9 cellular contexts compared by ENCODE assay signal in the genomic region with DNA sequence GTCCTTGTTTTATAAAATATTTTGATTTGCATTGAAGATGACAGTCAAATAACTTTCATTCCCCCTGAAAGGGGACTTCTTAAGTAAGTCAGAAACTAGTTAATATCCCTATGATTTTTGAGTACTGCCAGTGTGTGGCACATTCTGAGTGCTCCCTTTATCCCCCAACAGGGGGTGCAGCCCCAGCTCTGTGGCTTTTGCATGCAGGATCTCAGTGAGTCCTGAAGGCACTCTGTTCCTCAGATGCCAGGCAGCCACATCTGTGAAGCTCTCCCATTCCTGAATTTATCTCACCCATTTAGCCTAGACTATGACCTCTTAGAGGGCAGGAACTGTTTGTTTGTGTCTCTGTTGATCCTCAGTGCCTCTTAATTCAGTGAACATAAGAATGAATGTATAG.
DNase-seq lines count a peak whose midpoint lies in the region; ATAC-seq and TF ChIP-seq lines count a peak whose summit lies in the region.
"Had no signal": no experiment of that assay in that cellular context is flagged by ENCODE, and none has a peak within 500 bp of the region (broad histone marks: within the 10 kb centered on the region; RNA-seq: fewer than 3 reads in every experiment).

No MANE protein-coding gene starts in this region.

- DNase-seq in activated gamma-delta T cell treated with anti-CD3 and anti-CD28 coated beads, Interleukin-2, amount 50 U/mL, for 16 hours (ENCODE audit: low read depth), result peak; percentile 0
- DNase-seq in activated gamma-delta T cell (lab: John Stamatoyannopoulos, UW) (no peak), NCI-H1694 (lab: John Stamatoyannopoulos, UW) (peak; percentile 8), epithelial cell of proximal tubule (ENCODE audit: low read depth) (no peak), NCI-H128 (lab: John Stamatoyannopoulos, UW; ENCODE audit: unreplicated experiment) (no peak)
- DNase-seq in stimulated activated naive CD8-positive, alpha-beta T cell treated with anti-CD3 and anti-CD28 coated beads, Interleukin-15, Interleukin-2, amounts not matched to agents 100 U/mL and 50 U/mL, for 24 hours, result peak; percentile 4

- peak; percentile 53 for TF ChIP-seq CTCF in epithelial cell of proximal tubule (conservative IDR thresholded peaks at IDR 0.05; ENCODE audit: low read depth, low read length)

- no peak for ATAC-seq in stimulated activated naive CD8-positive, alpha-beta T cell treated with anti-CD3 and anti-CD28 coated beads, Interleukin-15, Interleukin-2, amounts not matched to agents 100 U/mL and 50 U/mL, for 24 hours
- ATAC-seq in GM21737 (IDR thresholded peaks at IDR 0.05; ENCODE audit: unreplicated experiment) (no peak), HG02840 (IDR thresholded peaks at IDR 0.05; ENCODE audit: low FRiP score, unreplicated experiment) (no peak)
- ATAC-seq: naive thymus-derived CD8-positive, alpha-beta T cell had no signal

- no peak overlapping the region for H3K4me3 ChIP-seq in epithelial cell of proximal tubule (ENCODE audit: low read depth, low read length)

Comparison
In these comparisons a context has a peak if more than half of its experiments do, and no peak if none do; other contexts are left out.
1. DNase-seq: peak in activated gamma-delta T cell treated with anti-CD3 and anti-CD28 coated beads, Interleukin-2, amount 50 U/mL, for 16 hours (single experiment), NCI-H1694 (single experiment) and stimulated activated naive CD8-positive, alpha-beta T cell treated with anti-CD3 and anti-CD28 coated beads, Interleukin-15, Interleukin-2, amounts not matched to agents 100 U/mL and 50 U/mL, for 24 hours (single experiment); none in activated gamma-delta T cell (single experiment), epithelial cell of proximal tubule (single experiment) and NCI-H128 (single experiment).